In genomic region chr5:139383275-139383992, GRCh38 we compare ENCODE assay signal across 12 cellular contexts. TPM values are rescaled to one million over a fixed set of nuclear protein-coding genes. Genes with fewer than 3 reads are reported as not detected.
DNase-seq lines count a peak whose midpoint lies in the region; ATAC-seq and TF ChIP-seq lines count a peak whose summit lies in the region.
"Had no signal": no experiment of that assay in that cellular context is flagged by ENCODE, and none has a peak within 500 bp of the region (broad histone marks: within the 10 kb centered on the region; RNA-seq: fewer than 3 reads in every experiment).

SLC23A1 (minus strand) TSS chr5:139383297; CDS start chr5:139383253, 44 bp downstream.

- H3K4me3 ChIP-seq in PC-9: no peak within 1 kb of the TSS

- no peak for ATAC-seq in activated CD8-positive, alpha-beta T cell treated with anti-CD3 and anti-CD28 coated beads, Interleukin-2, amount 10 ng/mL, durations not matched to agents 7 days and 5 days
- no peak for ATAC-seq in activated CD8-positive, alpha-beta T cell treated with anti-CD3 and anti-CD28 coated beads for 36 hours
- no peak for ATAC-seq in stimulated activated memory B cell treated with anti-CD40 and anti-IgM and Interleukin-4, amounts not matched to agents 10 μg/mL and 1 μg/mL and 100 μg/mL, for 72 hours
- no peak for ATAC-seq in HG03378 (IDR thresholded peaks at IDR 0.05; ENCODE audit: unreplicated experiment)
- no peak for ATAC-seq in GM18861 (IDR thresholded peaks at IDR 0.05; ENCODE audit: unreplicated experiment)
- no peak for ATAC-seq in HG03460 (IDR thresholded peaks at IDR 0.05; ENCODE audit: unreplicated experiment)

- H3K9me3 ChIP-seq in PC-9 (ENCODE audit: insufficient read depth, low read depth): no peaks in the 10 kb centered on the region

- H3K4me2 ChIP-seq in PC-9: peak within 1 kb of the TSS; percentile 61

- CTCF ChIA-PET in activated CD8-positive, alpha-beta T cell treated with anti-CD3 and anti-CD28 coated beads, Interleukin-2, amount 10 ng/mL, durations not matched to agents 7 days and 5 days (lab: Charles Lee): no interaction called here
- CTCF ChIA-PET in activated CD8-positive, alpha-beta T cell treated with anti-CD3 and anti-CD28 coated beads for 36 hours (lab: Charles Lee): no interaction called here
- CTCF ChIA-PET in PC-9 (lab: Charles Lee): interaction anchor here (0.6 kb wide), 2 partner anchors 10 to 15 kb away, joined by 3 to 5 read pairs; no protein-coding TSS in a partner anchor

- no peaks in the 10 kb centered on the region for H3K9me3 Mint-ChIP-seq in activated CD8-positive, alpha-beta T cell treated with anti-CD3 and anti-CD28 coated beads, Interleukin-2, amount 10 ng/mL, durations not matched to agents 7 days and 5 days (ENCODE audit: insufficient read depth)
- H3K9me3 Mint-ChIP-seq in activated CD8-positive, alpha-beta T cell treated with anti-CD3 and anti-CD28 coated beads for 36 hours: no peaks in the 10 kb centered on the region
- H3K9me3 Mint-ChIP-seq in stimulated activated memory B cell treated with anti-CD40 and anti-IgM and Interleukin-4, amounts not matched to agents 10 μg/mL and 1 μg/mL and 100 μg/mL, for 72 hours: no peaks in the 10 kb centered on the region
- H3K9me3 Mint-ChIP-seq: brain, nephron progenitor cell had no signal

- H3K27me3 ChIP-seq in PC-9 (ENCODE audit: insufficient read depth, low read depth): no peaks in the 10 kb centered on the region

- POLR2A ChIA-PET in activated CD8-positive, alpha-beta T cell treated with anti-CD3 and anti-CD28 coated beads, Interleukin-2, amount 10 ng/mL, durations not matched to agents 7 days and 5 days (lab: Charles Lee): interaction anchor here (1.2 to 1.7 kb wide), 2 partner anchors 9 to 41 kb away, joined by 4 to 5 read pairs; no protein-coding TSS in a partner anchor
- POLR2A ChIA-PET in activated CD8-positive, alpha-beta T cell treated with anti-CD3 and anti-CD28 coated beads for 36 hours (lab: Charles Lee): interaction anchor here (0.6 to 1.0 kb wide), 3 partner anchors 8 to 107 kb away, joined by 3 read pairs; partner anchors contain the start of gene MATR3
- POLR2A ChIA-PET in PC-9 (lab: Charles Lee; ENCODE audit: unreplicated experiment): interaction anchor here (0.5 to 0.6 kb wide), 2 partner anchors 297 to 1171 kb away, joined by 5 to 6 read pairs; no protein-coding TSS in a partner anchor

- H3K4me3 Mint-ChIP-seq in activated CD8-positive, alpha-beta T cell treated with anti-CD3 and anti-CD28 coated beads, Interleukin-2, amount 10 ng/mL, durations not matched to agents 7 days and 5 days: no peak within 1 kb of the TSS
- H3K4me3 Mint-ChIP-seq in activated CD8-positive, alpha-beta T cell treated with anti-CD3 and anti-CD28 coated beads for 36 hours: no peak within 1 kb of the TSS
- H3K4me3 Mint-ChIP-seq in stimulated activated memory B cell treated with anti-CD40 and anti-IgM and Interleukin-4, amounts not matched to agents 10 μg/mL and 1 μg/mL and 100 μg/mL, for 72 hours: no peak within 1 kb of the TSS
- H3K4me3 Mint-ChIP-seq: brain, nephron progenitor cell had no signal

- H3K9me2 ChIP-seq in PC-9 (ENCODE audit: insufficient read depth): no peaks in the 10 kb centered on the region

- peaks cover 54% of the 10 kb centered on the region for H3K4me1 Mint-ChIP-seq in activated CD8-positive, alpha-beta T cell treated with anti-CD3 and anti-CD28 coated beads, Interleukin-2, amount 10 ng/mL, durations not matched to agents 7 days and 5 days (ENCODE audit: low read depth)
- peaks cover 32% of the 10 kb centered on the region for H3K4me1 Mint-ChIP-seq in activated CD8-positive, alpha-beta T cell treated with anti-CD3 and anti-CD28 coated beads for 36 hours (ENCODE audit: low read depth)
- peaks cover 76% of the 10 kb centered on the region for H3K4me1 Mint-ChIP-seq in stimulated activated memory B cell treated with anti-CD40 and anti-IgM and Interleukin-4, amounts not matched to agents 10 μg/mL and 1 μg/mL and 100 μg/mL, for 72 hours
- H3K4me1 Mint-ChIP-seq: brain had no signal

- H3K27ac ChIP-seq in PC-9: 0 out of 2 replicates have a peak within 1 kb of the TSS, but pooled peaks have one; percentile 23

- peak within 1 kb of the TSS; percentile 96 for H3K27ac Mint-ChIP-seq in activated CD8-positive, alpha-beta T cell treated with anti-CD3 and anti-CD28 coated beads, Interleukin-2, amount 10 ng/mL, durations not matched to agents 7 days and 5 days
- H3K27ac Mint-ChIP-seq in activated CD8-positive, alpha-beta T cell treated with anti-CD3 and anti-CD28 coated beads for 36 hours: no peak within 1 kb of the TSS
- H3K27ac Mint-ChIP-seq in stimulated activated memory B cell treated with anti-CD40 and anti-IgM and Interleukin-4, amounts not matched to agents 10 μg/mL and 1 μg/mL and 100 μg/mL, for 72 hours: peak within 1 kb of the TSS; percentile 78
- H3K27ac Mint-ChIP-seq: nephron progenitor cell had no signal

- H4K20me1 ChIP-seq in PC-9 (ENCODE audit: insufficient read depth): no peaks in the 10 kb centered on the region

- no peaks in the 10 kb centered on the region for H3K27me3 Mint-ChIP-seq in activated CD8-positive, alpha-beta T cell treated with anti-CD3 and anti-CD28 coated beads, Interleukin-2, amount 10 ng/mL, durations not matched to agents 7 days and 5 days (ENCODE audit: low read depth)
- no peaks in the 10 kb centered on the region for H3K27me3 Mint-ChIP-seq in activated CD8-positive, alpha-beta T cell treated with anti-CD3 and anti-CD28 coated beads for 36 hours
- H3K27me3 Mint-ChIP-seq in stimulated activated memory B cell treated with anti-CD40 and anti-IgM and Interleukin-4, amounts not matched to agents 10 μg/mL and 1 μg/mL and 100 μg/mL, for 72 hours: no peaks in the 10 kb centered on the region

- no TSS peak for BruUV-seq in PC-9 (replicated peaks; lab: Mats Ljungman, UMichigan)

- H3K36me3 Mint-ChIP-seq in activated CD8-positive, alpha-beta T cell treated with anti-CD3 and anti-CD28 coated beads, Interleukin-2, amount 10 ng/mL, durations not matched to agents 7 days and 5 days (ENCODE audit: low read depth): peaks cover 2% of the 10 kb centered on the region
- H3K36me3 Mint-ChIP-seq in activated CD8-positive, alpha-beta T cell treated with anti-CD3 and anti-CD28 coated beads for 36 hours (ENCODE audit: low read depth): no peaks in the 10 kb centered on the region
- H3K36me3 Mint-ChIP-seq in stimulated activated memory B cell treated with anti-CD40 and anti-IgM and Interleukin-4, amounts not matched to agents 10 μg/mL and 1 μg/mL and 100 μg/mL, for 72 hours: no peaks in the 10 kb centered on the region
- H3K36me3 Mint-ChIP-seq: brain had no signal

- DNase-seq in activated CD8-positive, alpha-beta T cell treated with anti-CD3 and anti-CD28 coated beads, Interleukin-2, amount 10 ng/mL, durations not matched to agents 7 days and 5 days: no peak
- no peak for DNase-seq in activated CD8-positive, alpha-beta T cell treated with anti-CD3 and anti-CD28 coated beads for 36 hours
- DNase-seq in PC-9: peak; percentile 53 to 72
- DNase-seq in glomerular visceral epithelial cell (ENCODE audit: extremely low spot score): peak; percentile 71
- DNase-seq: activated CD4-positive, alpha-beta T cell treated with anti-CD3 and anti-CD28 coated beads for 48 hours; C1 segment of cervical spinal cord; nephron progenitor cell had no signal

- H3F3A ChIP-seq in PC-9 (ENCODE audit: insufficient read depth, low read depth): peaks cover 30% of the 10 kb centered on the region

- intact Hi-C loops in activated CD8-positive, alpha-beta T cell treated with anti-CD3 and anti-CD28 coated beads for 36 hours (cut with micrococcal nuclease): no loop called here
- intact Hi-C loops in PC-9 (cut with micrococcal nuclease; ENCODE audit: unreplicated experiment): no loop called here

- no peaks in the 10 kb centered on the region for H3K79me2 ChIP-seq in PC-9 (ENCODE audit: low read depth)

- H2AFZ ChIP-seq in PC-9: no peak within 1 kb of the TSS

- no peak for TF ChIP-seq CTCF in activated CD8-positive, alpha-beta T cell treated with anti-CD3 and anti-CD28 coated beads for 36 hours (IDR thresholded peaks at IDR 0.05)
- no peak for TF ChIP-seq CTCF in PC-9 (conservative IDR thresholded peaks at IDR 0.05)

- no peaks in the 10 kb centered on the region for H3K36me3 ChIP-seq in PC-9 (ENCODE audit: low read depth)

- H3K4me1 ChIP-seq in PC-9 (replicated peaks; ENCODE audit: insufficient read depth): peaks cover 49% of the 10 kb centered on the region

RNA-seq across cellular contexts. Expression of gene SLC23A1, which starts in this region (rescaled TPM):
- total RNA-seq in activated CD8-positive, alpha-beta T cell treated with anti-CD3 and anti-CD28 coated beads, Interleukin-2, amount 10 ng/mL, durations not matched to agents 7 days and 5 days: 1 to 10 TPM; 1.2 to 1.5 TPM
- total RNA-seq in activated CD8-positive, alpha-beta T cell treated with anti-CD3 and anti-CD28 coated beads for 36 hours: under 1 TPM; 0.63 to 0.89 TPM
- total RNA-seq in PC-9 (2021): 1.9 TPM in 2 replicates

Comparison
In these comparisons a context has a peak if more than half of its experiments do, and no peak if none do; other contexts are left out.
1. DNase-seq: peak in PC-9 (2 of 2) and glomerular visceral epithelial cell (single experiment); none in activated CD8-positive, alpha-beta T cell treated with anti-CD3 and anti-CD28 coated beads, Interleukin-2, amount 10 ng/mL, durations not matched to agents 7 days and 5 days (single experiment) and activated CD8-positive, alpha-beta T cell treated with anti-CD3 and anti-CD28 coated beads for 36 hours (single experiment).